Comparison of ENCODE assay signal across 19 cellular contexts in the genomic region with DNA sequence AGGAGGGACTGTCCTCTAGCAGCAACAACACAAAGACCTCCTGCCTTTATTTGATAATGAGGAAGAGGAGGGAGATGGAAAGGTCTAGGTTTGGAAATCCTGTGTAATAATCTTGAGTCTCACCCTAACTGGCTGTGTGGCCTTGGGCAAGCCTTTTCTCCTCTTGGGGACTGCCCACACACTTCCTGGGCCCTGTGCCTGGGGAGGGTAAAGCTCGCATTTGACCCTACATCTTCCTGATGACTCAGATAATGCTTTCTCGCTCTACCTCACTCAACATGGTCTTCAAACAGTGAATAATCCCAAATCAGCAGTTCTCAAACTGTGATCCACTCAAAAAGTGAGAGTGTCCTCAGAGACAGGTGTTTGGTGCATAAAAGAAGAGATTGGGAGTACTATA.
"Had no signal": no experiment of that assay in that cellular context is flagged by ENCODE, and none has a peak within 500 bp of the region (broad histone marks: within the 10 kb centered on the region; RNA-seq: fewer than 3 reads in every experiment).

No MANE protein-coding gene starts in this region.

- H3K36me3 Mint-ChIP-seq: activated naive CD8-positive, alpha-beta T cell; WTC11 had no signal

- H3K4me3 Mint-ChIP-seq: activated naive CD8-positive, alpha-beta T cell; activated T-helper 1 cell treated with anti-CD3 and anti-CD28 coated beads, Interleukin-12 subunit alpha, Interleukin-12 subunit beta, Interleukin-2, Interleukin-4 antibody, amounts not matched to agents 30 ng/mL and 10 ng/mL and 1 ng/mL, durations not matched to agents 14 hours and 24 hours and 36 hours; central memory CD8-positive, alpha-beta T cell; naive B cell; stimulated activated naive CD8-positive, alpha-beta T cell treated with anti-CD3 and anti-CD28 coated beads, Interleukin-15, Interleukin-2, amounts not matched to agents 100 ng/mL and 50 ng/mL, for 24 hours; WTC11 had no signal

- H3K9me3 Mint-ChIP-seq: activated T-helper 1 cell treated with anti-CD3 and anti-CD28 coated beads, Interleukin-12 subunit alpha, Interleukin-12 subunit beta, Interleukin-2, Interleukin-4 antibody, amounts not matched to agents 30 ng/mL and 10 ng/mL and 1 ng/mL, durations not matched to agents 14 hours and 24 hours and 36 hours; central memory CD8-positive, alpha-beta T cell; stimulated activated naive CD8-positive, alpha-beta T cell treated with anti-CD3 and anti-CD28 coated beads, Interleukin-15, Interleukin-2, amounts not matched to agents 100 ng/mL and 50 ng/mL, for 24 hours; WTC11 had no signal

- H3K36me3 ChIP-seq: breast epithelium, right lobe of liver, tibial nerve had no signal

- H3K4me3 ChIP-seq: breast epithelium, lung, right lobe of liver, tibial nerve had no signal

- H3K9me3 ChIP-seq: breast epithelium, right lobe of liver, tibial nerve had no signal

- ATAC-seq: foreskin keratinocyte, left lobe of liver, right lobe of liver, WTC11 had no signal

- H3K27ac ChIP-seq: breast epithelium, foreskin keratinocyte, right lobe of liver, tibial nerve had no signal

- DNase-seq: activated CD4-positive, alpha-beta T cell treated with anti-CD3 and anti-CD28 coated beads, Interleukin-2, amount 50 U/mL, for 48 hours; activated gamma-delta T cell treated with Interleukin-2 at 50 U/mL for 16 hours; amniotic stem cell; effector memory CD4-positive, alpha-beta T cell; foreskin keratinocyte; naive B cell; nucleus accumbens; right lobe of liver; small intestine; stimulated activated CD4-positive, alpha-beta T cell treated with anti-CD3 and anti-CD28 coated beads, Interleukin-2, amount 100 ng/mL, for 24 hours had no signal

- H3K27ac Mint-ChIP-seq: activated naive CD8-positive, alpha-beta T cell; activated T-helper 1 cell treated with anti-CD3 and anti-CD28 coated beads, Interleukin-12 subunit alpha, Interleukin-12 subunit beta, Interleukin-2, Interleukin-4 antibody, amounts not matched to agents 30 ng/mL and 10 ng/mL and 1 ng/mL, durations not matched to agents 14 hours and 24 hours and 36 hours; naive B cell; stimulated activated naive CD8-positive, alpha-beta T cell treated with anti-CD3 and anti-CD28 coated beads, Interleukin-15, Interleukin-2, amounts not matched to agents 100 ng/mL and 50 ng/mL, for 24 hours; WTC11 had no signal
